Comparison of ENCODE assay signal across 22 cellular contexts in the genomic region with DNA sequence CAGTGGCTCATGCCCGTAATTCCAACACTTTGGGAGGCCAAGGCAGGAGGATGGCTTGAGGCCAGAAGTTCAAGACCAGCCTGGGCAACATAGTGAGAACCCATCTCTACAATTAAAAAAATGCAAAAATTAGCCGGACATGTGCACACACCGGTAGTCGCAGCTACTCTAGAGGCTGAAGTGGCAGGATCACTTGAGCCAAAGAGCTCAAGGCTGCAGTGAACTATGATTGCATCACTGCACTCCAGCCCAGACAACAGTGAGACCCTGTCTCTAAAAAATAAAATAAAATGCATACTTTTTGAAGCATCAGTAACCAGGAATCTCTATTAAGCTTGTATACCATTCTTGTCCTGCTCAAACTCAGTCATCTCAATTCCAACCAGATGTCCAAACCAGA.
"Had no signal": no experiment of that assay in that cellular context is flagged by ENCODE, and none has a peak within 500 bp of the region (broad histone marks: within the 10 kb centered on the region; RNA-seq: fewer than 3 reads in every experiment).

No MANE protein-coding gene starts in this region.

- H3K4me3 ChIP-seq: coronary artery, dorsolateral prefrontal cortex, hepatocyte, psoas muscle, spleen, thoracic aorta, uterus had no signal

- H3K79me2 ChIP-seq: hepatocyte, parathyroid adenoma had no signal

- H3K27ac ChIP-seq: coronary artery, dorsolateral prefrontal cortex, hepatocyte, parathyroid adenoma, psoas muscle, spleen, thoracic aorta, uterus had no signal

- H3K36me3 ChIP-seq: spleen, thoracic aorta, uterus had no signal

- H2AFZ ChIP-seq: hepatocyte, parathyroid adenoma had no signal

- H3K4me1 ChIP-seq: parathyroid adenoma, psoas muscle, uterus had no signal

- H3K4me2 ChIP-seq: hepatocyte had no signal

- DNase-seq: dorsolateral prefrontal cortex; effector CD8-positive, alpha-beta T cell; foreskin melanocyte; head of caudate nucleus; kidney glomerular epithelial cell; mesenchymal stem cell; naive B cell; psoas muscle; retina; spleen; stimulated activated CD4-positive, alpha-beta T cell treated with anti-CD3 and anti-CD28 coated beads, Interleukin-15, amount 100 ng/mL, for 24 hours; stimulated activated CD4-positive, alpha-beta T cell treated with anti-CD3 and anti-CD28 coated beads, Interleukin-1b, Interleukin-23, amount 100 ng/mL, for 48 hours; stimulated activated CD4-positive, alpha-beta T cell treated with anti-CD3 and anti-CD28 coated beads, Interleukin-4, amount 100 ng/mL, for 4 hours; stimulated activated naive B cell treated with anti-CD40 and anti-IgM and Interleukin-4, amounts not matched to agents 10 μg/mL and 1 μg/mL and 100 μg/mL, for 72 hours; stimulated activated naive CD8-positive, alpha-beta T cell treated with anti-CD3 and anti-CD28 coated beads, Interleukin-15, amount 100 ng/mL, for 72 hours; substantia nigra; uterus had no signal

- H3K9ac ChIP-seq: parathyroid adenoma had no signal

- H3K27me3 ChIP-seq: dorsolateral prefrontal cortex, hepatocyte, spleen, uterus had no signal

- ATAC-seq: psoas muscle, sciatic nerve had no signal

- H3K9me3 ChIP-seq: thoracic aorta, uterus had no signal
